Comparison of ENCODE assay signal across 9 cellular contexts in the genomic region with DNA sequence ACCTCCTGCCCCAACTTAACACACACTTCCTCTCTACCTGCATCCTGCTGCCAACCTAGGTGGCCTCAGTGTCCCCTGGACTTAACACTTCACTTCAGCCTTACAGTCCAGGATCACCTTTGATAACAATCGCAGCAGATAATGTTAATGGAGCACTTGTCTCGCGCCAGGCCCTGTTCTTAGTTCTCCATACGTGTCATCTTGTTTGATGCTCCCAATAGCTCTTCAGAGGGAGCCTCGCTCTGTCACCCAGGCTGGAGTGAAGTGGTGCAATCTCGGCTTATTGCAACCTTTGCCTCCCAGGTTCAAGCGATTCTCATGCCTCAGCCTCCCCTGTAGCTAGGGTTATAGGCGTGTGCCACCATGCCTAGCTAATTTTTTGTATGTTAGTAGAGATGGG.
"Had no signal": no experiment of that assay in that cellular context is flagged by ENCODE, and none has a peak within 500 bp of the region (broad histone marks: within the 10 kb centered on the region; RNA-seq: fewer than 3 reads in every experiment).

No MANE protein-coding gene starts in this region.

- H3K36me3 ChIP-seq: HAP-1 had no signal

- ATAC-seq: HCT116, K562 had no signal

- H3K4me1 ChIP-seq: HAP-1 had no signal

- H3K9me3 ChIP-seq: HAP-1 had no signal

- H3K9ac ChIP-seq: GM23248 had no signal

- H3K4me3 ChIP-seq: GM23248, HAP-1, K562 had no signal

- H3K27ac ChIP-seq: GM23248 had no signal

- DNase-seq: GM23248, GOT3, H7, HFFc6, IMR-90, KG1 had no signal
